ENCODE assay signal across 8 cellular contexts in the genomic region with DNA sequence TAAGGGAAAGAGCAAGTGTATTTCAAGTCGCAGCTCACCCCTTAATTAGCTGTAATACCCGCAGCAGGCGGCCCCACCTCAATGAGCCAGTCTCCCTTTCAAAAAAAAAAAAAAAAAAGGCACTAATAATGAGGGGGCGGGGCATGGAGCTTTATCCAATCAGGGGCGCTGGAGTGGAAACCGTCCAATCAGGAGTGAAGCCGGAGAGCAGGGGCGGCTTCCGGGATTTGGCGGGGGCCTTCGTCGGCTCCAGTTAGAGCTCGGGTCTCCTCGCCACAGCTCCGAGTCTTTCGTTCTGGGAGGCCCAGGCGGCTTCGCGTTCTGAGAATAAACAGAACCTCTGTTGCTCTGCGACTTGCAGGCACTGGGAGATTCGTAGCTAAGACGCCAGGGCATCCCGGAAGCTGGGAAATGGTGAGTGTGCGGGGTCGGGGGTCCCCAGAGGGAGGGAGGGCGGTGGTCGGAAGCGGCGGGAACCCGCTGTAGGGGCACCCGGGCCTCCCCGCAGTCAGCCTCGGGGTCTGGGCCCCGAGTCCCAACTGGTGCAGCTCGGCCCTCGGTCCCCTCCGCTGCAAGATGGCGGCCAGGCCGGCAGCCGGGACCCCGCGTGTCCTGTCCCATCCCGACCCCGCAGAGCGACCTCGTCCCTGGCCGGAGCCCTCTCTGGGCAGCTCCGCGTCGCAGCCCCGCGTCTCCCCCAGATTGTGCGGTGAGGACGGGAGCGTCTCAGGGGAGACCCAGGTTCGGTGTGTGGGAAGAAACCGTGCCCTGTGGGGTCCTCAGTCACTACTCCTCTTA. TPM values are rescaled to one million over a fixed set of nuclear protein-coding genes. Genes with fewer than 3 reads are reported as not detected.
DNase-seq lines count a peak whose midpoint lies in the region; ATAC-seq, FAIRE-seq and TF ChIP-seq lines count a peak whose summit lies in the region.

A gene (plus strand): TSS at position 252 of the 798 bp plus-strand sequence. CDS start 160 bp downstream, at position 412.

- H3K27me3 ChIP-seq in right atrium auricular region (no peaks in the 10 kb centered on the region), rectal smooth muscle tissue (ENCODE audit: control insufficient read depth, insufficient read depth, low read length) (peaks cover 2% of the 10 kb centered on the region), vagina (no peaks in the 10 kb centered on the region)

- H3K36me3 ChIP-seq in right atrium auricular region, result no peaks in the 10 kb centered on the region
- no peaks in the 10 kb centered on the region for H3K36me3 ChIP-seq in rectal smooth muscle tissue (ENCODE audit: control insufficient read depth, insufficient read depth, low read length)
- no peaks in the 10 kb centered on the region for H3K36me3 ChIP-seq in vagina

- H3K4me3 ChIP-seq in right atrium auricular region (peak within 1 kb of the TSS; percentile 91 to 99), rectal smooth muscle tissue (ENCODE audit: low read length) (peak within 1 kb of the TSS; percentile 98), vagina (peak within 1 kb of the TSS; percentile 94 to 99)

- peak within 1 kb of the TSS; percentile 91 for H3K9ac ChIP-seq in rectal smooth muscle tissue (ENCODE audit: low read length)

- H3K27ac ChIP-seq in angular gyrus (ENCODE audit: low read depth, low read length), result peak within 1 kb of the TSS; percentile 74
- peak within 1 kb of the TSS; percentile 87 to 91 for H3K27ac ChIP-seq in right atrium auricular region
- peak within 1 kb of the TSS; percentile 97 for H3K27ac ChIP-seq in rectal smooth muscle tissue (ENCODE audit: low read depth, low read length)
- H3K27ac ChIP-seq in vagina, result peak within 1 kb of the TSS; percentile 87

- intact Hi-C loops in vagina (cut with DNase I), result loop anchor here (10.0 kb wide), 2 partner anchors 419 to 1499 kb away; a partner anchor contains a TSS

- TF ChIP-seq POLR2A in GM12891 (IDR thresholded peaks at IDR 0.05; ENCODE audit: low read depth, low read length), result peak; percentile 94
- TF ChIP-seq POLR2A in vagina (IDR thresholded peaks at IDR 0.05), result peak in 1 of 2 donors; percentile 82

- H3K4me1 ChIP-seq in right atrium auricular region (peaks cover 0 to 45% of the 10 kb centered on the region in 2 donors), rectal smooth muscle tissue (ENCODE audit: control insufficient read depth, insufficient read depth, low read length) (peaks cover 10% of the 10 kb centered on the region), vagina (peaks cover 49% of the 10 kb centered on the region)

- DNase-seq in GM12891 (ENCODE audit: insufficient read length, low spot score) (peak; percentile 60), NCI-H146 (lab: John Stamatoyannopoulos, UW) (peak; percentile 98), T-helper 2 cell (peak; percentile 83 to 95 (median 90)), right atrium auricular region (ENCODE audit: low spot score) (peak; percentile 97), vagina (ENCODE audit: extremely low spot score in 2 of 2) (peak in 1 of 2 donors; percentile 89)

- ATAC-seq in HG02798 (IDR thresholded peaks at IDR 0.05; ENCODE audit: poor library complexity, unreplicated experiment), result peak; percentile 61

- FAIRE-seq in GM12891 (lab: Jason Lieb, UNC), result no peak

- H3K9me3 ChIP-seq in right atrium auricular region (no peaks in the 10 kb centered on the region), vagina (no peaks in the 10 kb centered on the region)

- no peak for TF ChIP-seq CTCF in right atrium auricular region (IDR thresholded peaks at IDR 0.05)
- TF ChIP-seq CTCF in vagina (IDR thresholded peaks at IDR 0.05), result no peak

TF ChIP-seq in GM12891, 5 proteins besides CTCF, POLR2A, EP300 and RAD21:
- TF ChIP-seq POU2F2 (IDR thresholded peaks at IDR 0.05; ENCODE audit: low read depth, low read length) (peak; percentile 56; the same call in 1 of the 2 replicates), TAF1 (IDR thresholded peaks at IDR 0.05; ENCODE audit: low read depth, low read length) (peak; percentile 96), PAX5 (IDR thresholded peaks at IDR 0.05; ENCODE audit: insufficient read depth, low read length, severe bottlenecking) (no peak), POLR2AphosphoS5 (IDR thresholded peaks at IDR 0.05; ENCODE audit: low read depth, low read length) (peak; percentile 83), SPI1 (IDR thresholded peaks at IDR 0.05; ENCODE audit: low read depth, low read length) (no peak)

RNA-seq across cellular contexts. Expression of the gene that starts here (rescaled TPM):
- 16.4 TPM for polyA plus RNA-seq in GM12891 (2012; ENCODE audit: low read depth, missing spikeins)
- total RNA-seq in right atrium auricular region, result 1 to 10 TPM; 4.5 to 5.5 TPM
- 14.2 TPM for total RNA-seq in vagina
